ENCODE assay signal across 9 cellular contexts in genomic region chr7:122453432-122453831, GRCh38.
"Had no signal": no experiment of that assay in that cellular context is flagged by ENCODE, and none has a peak within 500 bp of the region (broad histone marks: within the 10 kb centered on the region; RNA-seq: fewer than 3 reads in every experiment).

No MANE protein-coding gene starts in this region.

- H2AFZ ChIP-seq: GM23248 had no signal

- H3K27ac Mint-ChIP-seq: IgD-negative memory B cell had no signal

- FAIRE-seq: H54, HTR-8/SVneo had no signal

- H3K9ac ChIP-seq: GM23248 had no signal

- H3K4me3 Mint-ChIP-seq: H9 had no signal

- H3K4me1 Mint-ChIP-seq: IgD-negative memory B cell had no signal

- H3K27me3 Mint-ChIP-seq: IgD-negative memory B cell had no signal

- H3K36me3 Mint-ChIP-seq: IgD-negative memory B cell had no signal

- H3K9me3 Mint-ChIP-seq: H9, IgD-negative memory B cell had no signal

- H3K27ac ChIP-seq: GM23248 had no signal

- H3K4me3 ChIP-seq: GM23248 had no signal

- DNase-seq: GM23248, GOT3, H9, HCEC 1CT, Kasumi-1, KG1 had no signal
